In the genomic region with DNA sequence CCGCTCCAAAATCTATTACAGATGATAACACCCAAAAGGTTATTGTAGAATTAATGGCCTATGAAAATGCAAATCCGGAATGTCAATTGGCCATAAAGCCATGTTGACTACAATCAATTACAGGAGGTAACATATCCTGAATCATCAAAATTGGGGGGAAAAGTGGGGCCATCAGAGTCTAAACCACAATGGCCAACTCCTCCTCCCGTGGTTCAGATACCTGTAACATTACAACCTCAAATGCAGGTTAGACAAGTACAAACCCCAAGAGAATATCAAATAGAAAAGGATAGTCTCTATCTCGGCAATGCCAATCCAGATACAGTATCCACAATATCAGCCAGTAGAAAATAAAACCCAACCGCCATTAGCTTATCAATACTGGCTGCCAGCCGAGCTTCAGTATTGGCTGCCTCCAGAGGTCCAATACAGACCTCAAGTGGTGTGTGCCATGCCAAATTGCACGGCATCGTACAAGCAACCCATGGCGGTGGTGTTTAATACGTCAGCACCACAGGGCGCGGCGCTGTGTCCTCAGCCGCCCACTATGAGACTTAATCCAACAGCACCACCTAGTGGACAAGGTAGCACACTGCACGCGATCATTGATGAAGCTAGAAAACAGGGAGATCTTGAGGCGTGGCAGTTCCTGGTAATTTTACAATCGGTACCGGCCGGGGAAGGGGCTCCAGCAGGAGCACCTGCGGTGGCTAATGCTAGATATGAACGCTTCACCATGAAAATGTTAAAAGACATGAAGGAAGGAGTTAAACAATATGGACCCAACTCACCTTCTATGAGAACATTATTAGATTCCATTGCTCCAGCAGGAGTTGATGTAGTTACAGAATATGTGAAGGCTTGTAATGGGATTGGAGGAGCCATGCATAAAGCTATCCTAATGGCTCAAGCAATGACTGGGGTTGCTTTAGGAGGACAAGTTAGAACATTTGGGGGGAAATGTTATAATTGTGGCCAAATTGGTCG, we compare ENCODE assay signal across 8 cellular contexts. TPM values are rescaled to one million over a fixed set of nuclear protein-coding genes. Genes with fewer than 3 reads are reported as not detected.
A peak's percentile ranks its signal among the peaks of the same experiment; 100 is the strongest.
DNase-seq lines count a peak whose midpoint lies in the region; ATAC-seq, FAIRE-seq and TF ChIP-seq lines count a peak whose summit lies in the region.

No MANE protein-coding gene starts in this region.

- no peak for FAIRE-seq in D721Med (lab: Jason Lieb, UNC)

- TF ChIP-seq CTCF in D721Med (IDR thresholded peaks at IDR 0.05; ENCODE audit: insufficient read depth, missing control alignments) = peak; percentile 98

- intact Hi-C loops in left colon (cut with DNase I, micrococcal nuclease) = no loop called here

- ATAC-seq in HG03045 (IDR thresholded peaks at IDR 0.05; ENCODE audit: unreplicated experiment) = peak; percentile 69
- ATAC-seq in left colon = peak; percentile 94
- ATAC-seq in GM18861 (IDR thresholded peaks at IDR 0.05; ENCODE audit: unreplicated experiment) = no peak

- DNase-seq in D721Med (ENCODE audit: insufficient read length, low spot score) = peak; percentile 63
- DNase-seq in NCI-H510A (lab: John Stamatoyannopoulos, UW) = peak; percentile 30
- DNase-seq in activated CD4-positive, alpha-beta T cell treated with anti-CD3 and anti-CD28 coated beads for 1 hour = peak; percentile 76
- peak; percentile 85 for DNase-seq in central memory CD4-positive, alpha-beta T cell
- peak; percentile 83 to 94 for DNase-seq in left colon
- peak; percentile 71 to 84 for DNase-seq in stimulated activated CD4-positive, alpha-beta T cell treated with anti-CD3 and anti-CD28 coated beads, Interleukin-1b, Interleukin-23, amount 100 ng/mL, for 4 hours (ENCODE audit: low read depth in 2 of 2)

RNA-seq across cellular contexts. Expression of a gene that starts 15.2 kb away (rescaled TPM):
- 10 to 100 TPM; 23.0 to 27.3 TPM for total RNA-seq in left colon

RNA-seq across cellular contexts. Expression of a gene that starts 37.1 kb away (rescaled TPM):
- 1 to 10 TPM in 1 of 2 donors, under 1 TPM in 1; 0.89 to 1.1 TPM for total RNA-seq in left colon

RNA-seq across cellular contexts. Expression of a gene that starts 42.2 kb away (rescaled TPM):
- total RNA-seq in left colon = 10 to 100 TPM in 1 of 2 donors, 1 to 10 TPM in 1; 8.7 to 12.7 TPM

RNA-seq across cellular contexts. Expression of a gene that starts 43.9 kb away (rescaled TPM):
- 10 to 100 TPM; 20.7 to 30.8 TPM for total RNA-seq in left colon

RNA-seq across cellular contexts. Expression of a gene that starts 53.3 kb away (rescaled TPM):
- 10 to 100 TPM in 1 of 2 donors, 1 to 10 TPM in 1; 4.4 to 12.6 TPM for total RNA-seq in left colon

Comparison
In these comparisons a context has a peak if more than half of its experiments do, and no peak if none do; other contexts are left out.
1. DNase-seq: peak in every context shown above with its lines; median percentile 88 in left colon; 85 in central memory CD4-positive, alpha-beta T cell; 78 in stimulated activated CD4-positive, alpha-beta T cell treated with anti-CD3 and anti-CD28 coated beads, Interleukin-1b, Interleukin-23, amount 100 ng/mL, for 4 hours; 76 in activated CD4-positive, alpha-beta T cell treated with anti-CD3 and anti-CD28 coated beads for 1 hour; 63 in D721Med; 30 in NCI-H510A.